Comparison of ENCODE assay signal across 25 cellular contexts in genomic region chr2:208546860-208547650, GRCh38.
"Had no signal": no experiment of that assay in that cellular context is flagged by ENCODE, and none has a peak within 500 bp of the region (broad histone marks: within the 10 kb centered on the region; RNA-seq: fewer than 3 reads in every experiment).

No MANE protein-coding gene starts in this region.

- H3K4me1 Mint-ChIP-seq: naive B cell; nephron progenitor cell; stimulated activated naive B cell treated with anti-CD40 and anti-IgM and Interleukin-4, amounts not matched to agents 10 μg/mL and 1 μg/mL and 100 μg/mL, for 72 hours had no signal

- DNase-seq: effector CD8-positive, alpha-beta T cell; gastrocnemius medialis; islet precursor cell; left cardiac atrium; left ventricle myocardium superior; mesenchymal stem cell; midbrain; naive B cell; nephron progenitor cell; retina; right lobe of liver; spleen; stimulated activated CD4-positive, alpha-beta T cell treated with anti-CD3 and anti-CD28 coated beads, Interleukin-15, amount 100 ng/mL, for 24 hours; stimulated activated CD4-positive, alpha-beta T cell treated with anti-CD3 and anti-CD28 coated beads, Interleukin-2, amount 100 ng/mL, for 24 hours; stimulated activated CD4-positive, alpha-beta T cell treated with anti-CD3 and anti-CD28 coated beads, Interleukin-4, amount 100 ng/mL, for 4 hours; stimulated activated naive B cell treated with anti-CD40 and anti-IgM and Interleukin-4, amounts not matched to agents 10 μg/mL and 1 μg/mL and 100 μg/mL, for 72 hours; stomach; substantia nigra; transverse colon had no signal

- H3K27me3 ChIP-seq: esophagus muscularis mucosa, gastrocnemius medialis, right lobe of liver, spleen, transverse colon had no signal

- H3K9me3 ChIP-seq: gastrocnemius medialis, prostate gland, right lobe of liver, thoracic aorta, transverse colon had no signal

- H3K27me3 Mint-ChIP-seq: stimulated activated naive B cell treated with anti-CD40 and anti-IgM and Interleukin-4, amounts not matched to agents 10 μg/mL and 1 μg/mL and 100 μg/mL, for 72 hours had no signal

- H3K4me1 ChIP-seq: esophagus muscularis mucosa, gastrocnemius medialis, parathyroid adenoma, prostate gland, right lobe of liver, spleen had no signal

- H3K9ac ChIP-seq: parathyroid adenoma had no signal

- H3K27ac Mint-ChIP-seq: naive B cell; nephron progenitor cell; stimulated activated naive B cell treated with anti-CD40 and anti-IgM and Interleukin-4, amounts not matched to agents 10 μg/mL and 1 μg/mL and 100 μg/mL, for 72 hours had no signal

- H2AFZ ChIP-seq: parathyroid adenoma had no signal

- H3K27ac ChIP-seq: coronary artery, esophagus muscularis mucosa, gastrocnemius medialis, parathyroid adenoma, prostate gland, right lobe of liver, spleen, stomach, thoracic aorta, transverse colon had no signal

- H3K36me3 Mint-ChIP-seq: naive B cell; stimulated activated naive B cell treated with anti-CD40 and anti-IgM and Interleukin-4, amounts not matched to agents 10 μg/mL and 1 μg/mL and 100 μg/mL, for 72 hours had no signal

- H3K79me2 ChIP-seq: parathyroid adenoma had no signal

- H3K4me3 Mint-ChIP-seq: naive B cell; nephron progenitor cell; stimulated activated naive B cell treated with anti-CD40 and anti-IgM and Interleukin-4, amounts not matched to agents 10 μg/mL and 1 μg/mL and 100 μg/mL, for 72 hours had no signal

- H3K36me3 ChIP-seq: esophagus muscularis mucosa, gastrocnemius medialis, prostate gland, right lobe of liver, spleen, stomach, thoracic aorta, transverse colon had no signal

- H3K4me3 ChIP-seq: coronary artery, esophagus muscularis mucosa, gastrocnemius medialis, lung, prostate gland, right lobe of liver, spleen, stomach, thoracic aorta, transverse colon had no signal

- ATAC-seq: gastrocnemius medialis; left cardiac atrium; left ventricle myocardium superior; right lobe of liver; stimulated activated naive B cell treated with anti-CD40 and anti-IgM and Interleukin-4, amounts not matched to agents 10 μg/mL and 1 μg/mL and 100 μg/mL, for 72 hours had no signal
